8 cellular contexts compared by ENCODE assay signal in genomic region chr6:43014434-43014909, GRCh38. TPM values are rescaled to one million over a fixed set of nuclear protein-coding genes. Genes with fewer than 3 reads are reported as not detected.
DNase-seq lines count a peak whose midpoint lies in the region; ATAC-seq and TF ChIP-seq lines count a peak whose summit lies in the region.

No MANE protein-coding gene starts in this region.

- TF ChIP-seq CTCF in AG09309 (IDR thresholded peaks at IDR 0.05; ENCODE audit: control insufficient read depth, insufficient read depth, low read depth, low read length, missing control alignments): no peak
- TF ChIP-seq CTCF in HL-60 (IDR thresholded peaks at IDR 0.05; ENCODE audit: insufficient read depth, low read length): no peak
- no peak for TF ChIP-seq CTCF in ascending aorta (IDR thresholded peaks at IDR 0.05)
- TF ChIP-seq CTCF in tibial artery (IDR thresholded peaks at IDR 0.05): no peak

- ATAC-seq in HG02938 (IDR thresholded peaks at IDR 0.05; ENCODE audit: unreplicated experiment) (no peak), HG03439 (IDR thresholded peaks at IDR 0.05; ENCODE audit: unreplicated experiment) (no peak)

- DNase-seq in AG09309 (ENCODE audit: low read depth) (no peak), HL-60 (ENCODE audit: low read depth in 1 of 2, low spot score in 1 of 2) (no peak), ascending aorta (ENCODE audit: low spot score in 2 of 2) (no peak), left kidney (ENCODE audit: low read depth, low spot score) (peak; percentile 37), tibial artery (no peak), SIG-M5 treated with dmso at 0.1 percent for 504 hours (lab: John Stamatoyannopoulos, UW; ENCODE audit: unreplicated experiment) (no peak)

- H3K27ac ChIP-seq in HL-60 (replicated peaks): peak overlapping the region; percentile 70
- peak overlapping the region; percentile 58 to 82 for H3K27ac ChIP-seq in ascending aorta
- H3K27ac ChIP-seq in tibial artery: peak overlapping the region; percentile 85 to 86

- H3K27me3 ChIP-seq in HL-60 (ENCODE audit: insufficient read depth, poor library complexity, severe bottlenecking) (no peaks in the 10 kb centered on the region), ascending aorta (no peaks in the 10 kb centered on the region), tibial artery (no peaks in the 10 kb centered on the region)

- H3K9me3 ChIP-seq in ascending aorta (no peaks in the 10 kb centered on the region), tibial artery (no peaks in the 10 kb centered on the region)

- intact Hi-C loops in ascending aorta (cut with DNase I) (loop anchor here (1.0 to 5.0 kb wide), 7 partner anchors 36 to 158 kb away; partner anchors contain the start of genes CNPY3, KLC4, MRPL2 and PEX6), tibial artery (cut with DNase I; ENCODE audit: low total_unique reads) (loop anchor here (5.0 kb wide), 3 partner anchors 38 to 108 kb away; partner anchors contain the start of genes CNPY3 and CUL7)

- H3K4me3 ChIP-seq in AG09309 (ENCODE audit: control insufficient read depth, low read depth, low read length): peak overlapping the region; percentile 92
- H3K4me3 ChIP-seq in HL-60 (replicated peaks; ENCODE audit: insufficient read depth, low read length): peak overlapping the region; percentile 94
- peak overlapping the region; percentile 76 to 81 for H3K4me3 ChIP-seq in ascending aorta
- peak overlapping the region; percentile 71 to 83 for H3K4me3 ChIP-seq in tibial artery

- H3K36me3 ChIP-seq in ascending aorta: peaks cover 47 to 49% of the 10 kb centered on the region in 2 donors
- H3K36me3 ChIP-seq in tibial artery: peaks cover 33 to 53% (median 47%) of the 10 kb centered on the region in 3 donors

- peaks cover 13 to 33% of the 10 kb centered on the region in 2 donors for H3K4me1 ChIP-seq in ascending aorta
- peaks cover 0 to 49% (median 41%) of the 10 kb centered on the region in 4 donors for H3K4me1 ChIP-seq in tibial artery

RNA-seq across cellular contexts. Expression of gene KLHDC3, which starts 0.4 kb away (rescaled TPM):
- 64.0 TPM for total RNA-seq in ascending aorta

RNA-seq across cellular contexts. Expression of gene MEA1, which starts 0.7 kb away (rescaled TPM):
- total RNA-seq in ascending aorta: 61.1 TPM

RNA-seq across cellular contexts. Expression of gene RRP36, which starts 7.0 kb away (rescaled TPM):
- 20.6 TPM for total RNA-seq in ascending aorta

RNA-seq across cellular contexts. Expression of gene PPP2R5D, which starts 30.1 kb away (rescaled TPM):
- total RNA-seq in ascending aorta: 27.7 TPM

RNA-seq across cellular contexts. Expression of gene PEX6, which starts 35.5 kb away (rescaled TPM):
- total RNA-seq in ascending aorta: 8.9 TPM
